In the genomic region with DNA sequence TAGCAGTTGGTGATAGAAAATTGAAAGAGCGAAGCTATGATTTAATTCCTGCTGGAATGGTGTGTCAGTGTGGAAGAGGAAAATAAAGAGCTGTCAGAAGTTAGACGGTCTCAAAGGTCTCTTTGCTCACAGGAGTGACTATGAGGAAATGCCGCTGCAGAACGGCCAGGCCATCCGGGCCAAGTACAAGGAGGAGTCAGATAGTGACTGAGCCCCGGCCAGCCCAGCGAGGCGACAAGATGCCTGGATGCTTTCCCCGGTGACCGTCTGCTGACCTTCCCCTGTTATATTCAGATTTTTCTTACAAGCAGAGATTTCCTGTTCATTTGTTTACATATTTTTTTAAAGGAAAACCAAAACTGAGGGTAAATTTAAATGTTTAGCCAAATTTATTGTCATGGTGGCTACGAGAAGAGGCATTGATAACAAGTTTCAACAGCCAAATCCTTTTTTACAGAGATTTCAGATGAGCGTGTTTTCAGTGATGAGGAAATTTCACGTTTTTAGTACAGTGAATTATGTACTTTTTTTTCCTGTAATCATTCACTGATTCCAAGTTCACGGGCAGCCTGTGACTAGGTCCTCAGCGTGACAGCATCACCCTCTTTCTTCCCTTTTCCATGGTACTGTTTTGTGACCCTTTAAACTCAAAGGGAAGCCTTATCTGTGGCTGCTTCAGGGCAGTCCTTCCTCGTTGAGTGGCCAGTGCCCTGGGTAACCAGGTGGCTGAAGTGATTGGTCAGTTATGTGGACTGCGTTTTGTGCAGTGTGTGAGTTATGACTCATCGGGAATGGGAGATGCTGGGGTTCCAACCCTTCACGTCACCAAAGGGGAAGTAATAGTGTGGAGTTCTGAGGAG, we compare ENCODE assay signal across 8 cellular contexts. TPM values are rescaled to one million over a fixed set of nuclear protein-coding genes. Genes with fewer than 3 reads are reported as not detected.
DNase-seq lines count a peak whose midpoint lies in the region; ATAC-seq and TF ChIP-seq lines count a peak whose summit lies in the region.

No MANE protein-coding gene starts in this region.

- intact Hi-C loops in lower leg skin (cut with DNase I; ENCODE audit: low total_unique reads), result no loop called here

- no peak for TF ChIP-seq POLR2A in lower leg skin (IDR thresholded peaks at IDR 0.05)

- H3K36me3 Mint-ChIP-seq in activated naive CD4-positive, alpha-beta T cell treated with anti-CD3 and anti-CD28 coated beads, Interleukin-2, amount 10 ng/mL, durations not matched to agents 7 days and 5 days, result peaks cover 70% of the 10 kb centered on the region
- peaks cover 37% of the 10 kb centered on the region for H3K36me3 Mint-ChIP-seq in type B pancreatic cell

- no peak overlapping the region for H3K4me3 Mint-ChIP-seq in activated naive CD4-positive, alpha-beta T cell treated with anti-CD3 and anti-CD28 coated beads, Interleukin-2, amount 10 ng/mL, durations not matched to agents 7 days and 5 days
- no peak overlapping the region for H3K4me3 Mint-ChIP-seq in type B pancreatic cell

- CTCF ChIA-PET in activated naive CD4-positive, alpha-beta T cell treated with anti-CD3 and anti-CD28 coated beads, Interleukin-2, amount 10 ng/mL, durations not matched to agents 7 days and 5 days (lab: Charles Lee), result interaction anchor here (1.0 to 4.6 kb wide), 2 partner anchors 28 to 59 kb away, joined by 3 to 30 read pairs; no protein-coding TSS in a partner anchor

- peak overlapping the region in 1 of 2 donors; percentile 9 for H3K4me3 ChIP-seq in cardiac fibroblast (replicated peaks in 1 of 2; ENCODE audit: low read depth in 2 of 2, low read length in 2 of 2)
- no peak overlapping the region for H3K4me3 ChIP-seq in lower leg skin (ENCODE audit: low read depth, poor library complexity, severe bottlenecking)

- peak overlapping the region; percentile 78 for H3K27ac Mint-ChIP-seq in activated naive CD4-positive, alpha-beta T cell treated with anti-CD3 and anti-CD28 coated beads, Interleukin-2, amount 10 ng/mL, durations not matched to agents 7 days and 5 days
- peak overlapping the region; percentile 36 for H3K27ac Mint-ChIP-seq in type B pancreatic cell

- TF ChIP-seq CTCF in cardiac fibroblast (IDR thresholded peaks at IDR 0.05; ENCODE audit: low read depth, low read length), result no peak
- no peak for TF ChIP-seq CTCF in lower leg skin (IDR thresholded peaks at IDR 0.05)
- TF ChIP-seq CTCF in type B pancreatic cell (conservative IDR thresholded peaks at IDR 0.05), result no peak

- no peak for DNase-seq in activated naive CD4-positive, alpha-beta T cell treated with anti-CD3 and anti-CD28 coated beads, Interleukin-2, amount 10 ng/mL, durations not matched to agents 7 days and 5 days
- no peak for DNase-seq in activated naive CD4-positive, alpha-beta T cell treated with anti-CD3 and anti-CD28 coated beads, Interleukin-2, amount 50 U/mL, for 16 hours
- DNase-seq in cardiac fibroblast (ENCODE audit: low read depth in 2 of 2) (peak; percentile 88 to 90), lower leg skin (ENCODE audit: low spot score in 2 of 2) (peak; percentile 62 to 93), type B pancreatic cell (ENCODE audit: extremely low spot score, unreplicated experiment) (no peak), SIG-M5 (lab: John Stamatoyannopoulos, UW) (no peak), NCI-H510A treated with DMSO at 0.1 percent for 48 hours (lab: John Stamatoyannopoulos, UW) (no peak)

- peaks cover 51% of the 10 kb centered on the region for H3K4me1 Mint-ChIP-seq in activated naive CD4-positive, alpha-beta T cell treated with anti-CD3 and anti-CD28 coated beads, Interleukin-2, amount 10 ng/mL, durations not matched to agents 7 days and 5 days
- H3K4me1 Mint-ChIP-seq in type B pancreatic cell (ENCODE audit: unreplicated experiment), result peaks cover 16% of the 10 kb centered on the region

- no peaks in the 10 kb centered on the region for H3K27me3 Mint-ChIP-seq in activated naive CD4-positive, alpha-beta T cell treated with anti-CD3 and anti-CD28 coated beads, Interleukin-2, amount 10 ng/mL, durations not matched to agents 7 days and 5 days
- H3K27me3 Mint-ChIP-seq in type B pancreatic cell, result no peaks in the 10 kb centered on the region

- WGBS in lower leg skin, 2 donors, result 58 to 61% methylated on average over 19 of the region's 19 CpGs

- ATAC-seq in GM19395 (IDR thresholded peaks at IDR 0.05; ENCODE audit: unreplicated experiment), result no peak

- no peaks in the 10 kb centered on the region for H3K9me3 Mint-ChIP-seq in activated naive CD4-positive, alpha-beta T cell treated with anti-CD3 and anti-CD28 coated beads, Interleukin-2, amount 10 ng/mL, durations not matched to agents 7 days and 5 days
- no peaks in the 10 kb centered on the region for H3K9me3 Mint-ChIP-seq in type B pancreatic cell

RNA-seq across cellular contexts. Expression of gene DYNLT1, which starts 12.6 kb away (rescaled TPM):
- total RNA-seq in lower leg skin (10 to 100 TPM; 27.0 to 48.6 (median 36.3) TPM), type B pancreatic cell (ENCODE audit: low replicate concordance) (138 and 149 TPM in 2 replicates)

RNA-seq across cellular contexts. Expression of gene SYTL3, which starts 17.9 kb away (rescaled TPM):
- total RNA-seq in lower leg skin (1 to 10 TPM; 1.8 to 5.7 (median 2.9) TPM), type B pancreatic cell (ENCODE audit: low replicate concordance) (2.2 and 2.8 TPM in 2 replicates)

Comparison
In these comparisons a context has a peak if more than half of its experiments do, and no peak if none do; other contexts are left out.
1. DNase-seq: peak in cardiac fibroblast (2 of 2) and lower leg skin (2 of 2); none in activated naive CD4-positive, alpha-beta T cell treated with anti-CD3 and anti-CD28 coated beads, Interleukin-2, amount 10 ng/mL, durations not matched to agents 7 days and 5 days (single experiment), activated naive CD4-positive, alpha-beta T cell treated with anti-CD3 and anti-CD28 coated beads, Interleukin-2, amount 50 U/mL, for 16 hours (single experiment), type B pancreatic cell (single experiment), SIG-M5 (single experiment) and NCI-H510A treated with DMSO at 0.1 percent for 48 hours (single experiment).